In the genomic region with DNA sequence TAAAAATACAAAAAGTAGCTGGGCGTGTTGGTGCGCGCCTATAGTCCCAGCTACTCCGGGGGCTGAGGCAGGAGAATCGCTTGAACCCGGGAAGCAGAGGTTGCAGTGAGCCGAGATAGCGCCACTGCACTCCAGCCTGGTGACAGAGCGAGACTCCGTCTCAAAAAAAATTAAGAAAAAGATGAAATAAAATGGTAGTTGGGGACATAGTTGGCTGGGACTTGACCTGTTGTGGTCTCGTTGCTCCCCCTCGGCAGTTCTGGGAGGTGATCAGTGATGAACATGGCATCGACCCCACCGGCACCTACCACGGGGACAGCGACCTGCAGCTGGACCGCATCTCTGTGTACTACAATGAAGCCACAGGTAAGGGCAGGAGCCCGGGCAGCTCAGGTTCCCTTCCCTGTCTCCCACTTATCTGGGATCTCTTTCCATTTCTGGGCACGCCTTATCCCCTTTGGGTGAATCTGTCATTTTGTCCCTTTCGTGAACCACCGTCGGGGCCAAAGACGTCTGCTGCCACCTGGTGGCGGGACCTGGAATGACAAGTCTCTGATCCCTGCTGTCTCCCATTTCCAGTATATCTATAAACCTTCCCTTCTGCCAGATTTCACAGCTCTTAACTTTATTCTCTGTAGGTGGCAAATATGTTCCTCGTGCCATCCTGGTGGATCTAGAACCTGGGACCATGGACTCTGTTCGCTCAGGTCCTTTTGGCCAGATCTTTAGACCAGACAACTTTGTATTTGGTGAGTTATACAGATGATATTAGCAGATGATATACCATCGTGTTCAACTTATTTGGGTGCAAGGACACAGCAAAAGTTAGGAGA, we compare ENCODE assay signal across 1 cellular context.
A peak's percentile ranks its signal among the peaks of the same experiment; 100 is the strongest.
TF ChIP-seq lines count a peak whose summit lies in the region.

No MANE protein-coding gene starts in this region.

TF ChIP-seq in K562, 482 proteins besides CTCF, POLR2A, EP300 and RAD21 (continued from another document and continues in another):
- TF ChIP-seq, protein P1, sequence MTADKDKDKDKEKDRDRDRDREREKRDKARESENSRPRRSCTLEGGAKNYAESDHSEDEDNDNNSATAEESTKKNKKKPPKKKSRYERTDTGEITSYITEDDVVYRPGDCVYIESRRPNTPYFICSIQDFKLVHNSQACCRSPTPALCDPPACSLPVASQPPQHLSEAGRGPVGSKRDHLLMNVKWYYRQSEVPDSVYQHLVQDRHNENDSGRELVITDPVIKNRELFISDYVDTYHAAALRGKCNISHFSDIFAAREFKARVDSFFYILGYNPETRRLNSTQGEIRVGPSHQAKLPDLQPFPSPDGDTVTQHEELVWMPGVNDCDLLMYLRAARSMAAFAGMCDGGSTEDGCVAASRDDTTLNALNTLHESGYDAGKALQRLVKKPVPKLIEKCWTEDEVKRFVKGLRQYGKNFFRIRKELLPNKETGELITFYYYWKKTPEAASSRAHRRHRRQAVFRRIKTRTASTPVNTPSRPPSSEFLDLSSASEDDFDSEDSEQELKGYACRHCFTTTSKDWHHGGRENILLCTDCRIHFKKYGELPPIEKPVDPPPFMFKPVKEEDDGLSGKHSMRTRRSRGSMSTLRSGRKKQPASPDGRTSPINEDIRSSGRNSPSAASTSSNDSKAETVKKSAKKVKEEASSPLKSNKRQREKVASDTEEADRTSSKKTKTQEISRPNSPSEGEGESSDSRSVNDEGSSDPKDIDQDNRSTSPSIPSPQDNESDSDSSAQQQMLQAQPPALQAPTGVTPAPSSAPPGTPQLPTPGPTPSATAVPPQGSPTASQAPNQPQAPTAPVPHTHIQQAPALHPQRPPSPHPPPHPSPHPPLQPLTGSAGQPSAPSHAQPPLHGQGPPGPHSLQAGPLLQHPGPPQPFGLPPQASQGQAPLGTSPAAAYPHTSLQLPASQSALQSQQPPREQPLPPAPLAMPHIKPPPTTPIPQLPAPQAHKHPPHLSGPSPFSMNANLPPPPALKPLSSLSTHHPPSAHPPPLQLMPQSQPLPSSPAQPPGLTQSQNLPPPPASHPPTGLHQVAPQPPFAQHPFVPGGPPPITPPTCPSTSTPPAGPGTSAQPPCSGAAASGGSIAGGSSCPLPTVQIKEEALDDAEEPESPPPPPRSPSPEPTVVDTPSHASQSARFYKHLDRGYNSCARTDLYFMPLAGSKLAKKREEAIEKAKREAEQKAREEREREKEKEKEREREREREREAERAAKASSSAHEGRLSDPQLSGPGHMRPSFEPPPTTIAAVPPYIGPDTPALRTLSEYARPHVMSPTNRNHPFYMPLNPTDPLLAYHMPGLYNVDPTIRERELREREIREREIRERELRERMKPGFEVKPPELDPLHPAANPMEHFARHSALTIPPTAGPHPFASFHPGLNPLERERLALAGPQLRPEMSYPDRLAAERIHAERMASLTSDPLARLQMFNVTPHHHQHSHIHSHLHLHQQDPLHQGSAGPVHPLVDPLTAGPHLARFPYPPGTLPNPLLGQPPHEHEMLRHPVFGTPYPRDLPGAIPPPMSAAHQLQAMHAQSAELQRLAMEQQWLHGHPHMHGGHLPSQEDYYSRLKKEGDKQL (CRISPR knock-in tag; IDR thresholded peaks at IDR 0.05; ENCODE audit: borderline replicate concordance): no peak
- TF ChIP-seq PRPF4 (IDR thresholded peaks at IDR 0.05; ENCODE audit: insufficient read depth, low read depth, low read length, poor library complexity, severe bottlenecking) (no peak), SIRT6 (IDR thresholded peaks at IDR 0.05; ENCODE audit: low read depth, low read length) (no peak), MEF2D (tag; conservative IDR thresholded peaks at IDR 0.05; ENCODE audit: low read depth) (0 out of 2 replicates have a peak, but pooled peaks have one; percentile 31), KAT7 (CRISPR knock-in tag; IDR thresholded peaks at IDR 0.05; ENCODE audit: borderline replicate concordance) (peak; percentile 93; the same call in 1 of the 2 replicates), THRAP3 (IDR thresholded peaks at IDR 0.05; ENCODE audit: borderline replicate concordance) (peak; percentile 87; the same call in 1 of the 2 replicates), STAT5A (IDR thresholded peaks at IDR 0.05; ENCODE audit: borderline replicate concordance, low read length) (no peak), POLR3A (IDR thresholded peaks at IDR 0.05; ENCODE audit: borderline replicate concordance, extremely low read depth, insufficient read depth, insufficient read length) (no peak), NELFE (IDR thresholded peaks at IDR 0.05; ENCODE audit: insufficient read depth, insufficient read length) (no peak), PHB (CRISPR knock-in tag; IDR thresholded peaks at IDR 0.05) (no peak), SNIP1 (IDR thresholded peaks at IDR 0.05; ENCODE audit: low read depth) (no peak), BDP1 (IDR thresholded peaks at IDR 0.05; ENCODE audit: insufficient read depth, insufficient read length) (no peak), ZFPM2 (CRISPR knock-in tag; IDR thresholded peaks at IDR 0.05) (no peak), ETV5 (CRISPR knock-in tag; IDR thresholded peaks at IDR 0.05; ENCODE audit: low read depth) (peak; percentile 35; the same call in 1 of the 2 replicates), ZNF324 (CRISPR knock-in tag; IDR thresholded peaks at IDR 0.05) (no peak), ZNF133 (CRISPR knock-in tag; IDR thresholded peaks at IDR 0.05) (no peak), ZNF695 (CRISPR knock-in tag; IDR thresholded peaks at IDR 0.05) (peak; percentile 7; the same call in 1 of the 2 replicates), HDAC2 (IDR thresholded peaks at IDR 0.05) (peak; percentile 68; the same call in 1 of the 2 replicates), CEBPG (CRISPR knock-in tag; IDR thresholded peaks at IDR 0.05) (no peak), CEBPG (tag; conservative IDR thresholded peaks at IDR 0.05 in 1 of 2, IDR thresholded peaks at IDR 0.05 in 1 of 2) (no peak), IFI16 (CRISPR knock-in tag; IDR thresholded peaks at IDR 0.05) (no peak), U2AF2 (optimal IDR thresholded peaks at IDR 0.05; ENCODE audit: low read depth, low read length) (no peak), ZNF431 (CRISPR knock-in tag; IDR thresholded peaks at IDR 0.05) (no peak; the same call in 1 of the 2 replicates), MYNN (IDR thresholded peaks at IDR 0.05) (peak; percentile 64), MYNN (CRISPR knock-in tag; IDR thresholded peaks at IDR 0.05) (no peak), HLTF (IDR thresholded peaks at IDR 0.05) (0 out of 2 replicates have a peak, but pooled peaks have one; percentile 62), MTA1 (IDR thresholded peaks at IDR 0.05; ENCODE audit: borderline replicate concordance) (peak; percentile 54; the same call in 1 of the 2 replicates), EP400 (IDR thresholded peaks at IDR 0.05) (peak; percentile 32; the same call in 1 of the 2 replicates), KLF16 (IDR thresholded peaks at IDR 0.05) (0 out of 2 replicates have a peak, but pooled peaks have one; percentile 49), MAFG (tag; conservative IDR thresholded peaks at IDR 0.05) (no peak), RFX7 (CRISPR knock-in tag; IDR thresholded peaks at IDR 0.05) (0 out of 2 replicates have a peak, but pooled peaks have one; percentile 30), MBD2 (IDR thresholded peaks at IDR 0.05; ENCODE audit: borderline replicate concordance, low read depth) (no peak; the same call in 1 of the 2 replicates), NR4A1 (CRISPR knock-in tag; IDR thresholded peaks at IDR 0.05) (no peak), NR4A1 (tag; IDR thresholded peaks at IDR 0.05) (no peak), HNRNPUL1 (IDR thresholded peaks at IDR 0.05; ENCODE audit: low read length) (no peak), CHD1 (IDR thresholded peaks at IDR 0.05; ENCODE audit: low read length) (peak; percentile 76), SREBF2 (CRISPR knock-in tag; IDR thresholded peaks at IDR 0.05) (peak; percentile 49; the same call in 1 of the 2 replicates), E2F3 (CRISPR knock-in tag; IDR thresholded peaks at IDR 0.05) (no peak), NR2C1 (IDR thresholded peaks at IDR 0.05) (peak; percentile 46; the same call in 1 of the 2 replicates), NR2C1 (tag; IDR thresholded peaks at IDR 0.05) (no peak), ILK (tag; IDR thresholded peaks at IDR 0.05; ENCODE audit: borderline replicate concordance, low read depth) (no peak), MTA3 (IDR thresholded peaks at IDR 0.05; ENCODE audit: borderline replicate concordance) (peak; percentile 70; the same call in 1 of the 2 replicates), ZNF77 (CRISPR knock-in tag; IDR thresholded peaks at IDR 0.05) (no peak), RAD51 (IDR thresholded peaks at IDR 0.05; ENCODE audit: borderline replicate concordance, low read depth) (no peak), TRIM28 (IDR thresholded peaks at IDR 0.05) (0 out of 2 replicates have a peak, but pooled peaks have one; percentile 43)
- TF ChIP-seq, protein P2, sequence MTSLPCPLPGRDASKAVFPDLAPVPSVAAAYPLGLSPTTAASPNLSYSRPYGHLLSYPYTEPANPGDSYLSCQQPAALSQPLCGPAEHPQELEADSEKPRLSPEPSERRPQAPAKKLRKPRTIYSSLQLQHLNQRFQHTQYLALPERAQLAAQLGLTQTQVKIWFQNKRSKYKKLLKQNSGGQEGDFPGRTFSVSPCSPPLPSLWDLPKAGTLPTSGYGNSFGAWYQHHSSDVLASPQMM (CRISPR knock-in tag; IDR thresholded peaks at IDR 0.05): no peak
- TF ChIP-seq, protein P3, sequence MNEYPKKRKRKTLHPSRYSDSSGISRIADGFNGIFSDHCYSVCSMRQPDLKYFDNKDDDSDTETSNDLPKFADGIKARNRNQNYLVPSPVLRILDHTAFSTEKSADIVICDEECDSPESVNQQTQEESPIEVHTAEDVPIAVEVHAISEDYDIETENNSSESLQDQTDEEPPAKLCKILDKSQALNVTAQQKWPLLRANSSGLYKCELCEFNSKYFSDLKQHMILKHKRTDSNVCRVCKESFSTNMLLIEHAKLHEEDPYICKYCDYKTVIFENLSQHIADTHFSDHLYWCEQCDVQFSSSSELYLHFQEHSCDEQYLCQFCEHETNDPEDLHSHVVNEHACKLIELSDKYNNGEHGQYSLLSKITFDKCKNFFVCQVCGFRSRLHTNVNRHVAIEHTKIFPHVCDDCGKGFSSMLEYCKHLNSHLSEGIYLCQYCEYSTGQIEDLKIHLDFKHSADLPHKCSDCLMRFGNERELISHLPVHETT (CRISPR knock-in tag; conservative IDR thresholded peaks at IDR 0.05 in 1 of 2, IDR thresholded peaks at IDR 0.05 in 1 of 2): peak in 1 of 2 experiments; percentile 40; a peak in 1 of 4 replicates
- TF ChIP-seq, protein P4, sequence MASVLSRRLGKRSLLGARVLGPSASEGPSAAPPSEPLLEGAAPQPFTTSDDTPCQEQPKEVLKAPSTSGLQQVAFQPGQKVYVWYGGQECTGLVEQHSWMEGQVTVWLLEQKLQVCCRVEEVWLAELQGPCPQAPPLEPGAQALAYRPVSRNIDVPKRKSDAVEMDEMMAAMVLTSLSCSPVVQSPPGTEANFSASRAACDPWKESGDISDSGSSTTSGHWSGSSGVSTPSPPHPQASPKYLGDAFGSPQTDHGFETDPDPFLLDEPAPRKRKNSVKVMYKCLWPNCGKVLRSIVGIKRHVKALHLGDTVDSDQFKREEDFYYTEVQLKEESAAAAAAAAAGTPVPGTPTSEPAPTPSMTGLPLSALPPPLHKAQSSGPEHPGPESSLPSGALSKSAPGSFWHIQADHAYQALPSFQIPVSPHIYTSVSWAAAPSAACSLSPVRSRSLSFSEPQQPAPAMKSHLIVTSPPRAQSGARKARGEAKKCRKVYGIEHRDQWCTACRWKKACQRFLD (CRISPR knock-in tag; IDR thresholded peaks at IDR 0.05): peak; percentile 54; the same call in 1 of the 2 replicates
- TF ChIP-seq, protein P5, sequence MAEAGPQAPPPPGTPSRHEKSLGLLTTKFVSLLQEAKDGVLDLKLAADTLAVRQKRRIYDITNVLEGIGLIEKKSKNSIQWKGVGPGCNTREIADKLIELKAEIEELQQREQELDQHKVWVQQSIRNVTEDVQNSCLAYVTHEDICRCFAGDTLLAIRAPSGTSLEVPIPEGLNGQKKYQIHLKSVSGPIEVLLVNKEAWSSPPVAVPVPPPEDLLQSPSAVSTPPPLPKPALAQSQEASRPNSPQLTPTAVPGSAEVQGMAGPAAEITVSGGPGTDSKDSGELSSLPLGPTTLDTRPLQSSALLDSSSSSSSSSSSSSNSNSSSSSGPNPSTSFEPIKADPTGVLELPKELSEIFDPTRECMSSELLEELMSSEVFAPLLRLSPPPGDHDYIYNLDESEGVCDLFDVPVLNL (CRISPR knock-in tag; IDR thresholded peaks at IDR 0.05; ENCODE audit: low read depth): no peak
- TF ChIP-seq, protein P6, sequence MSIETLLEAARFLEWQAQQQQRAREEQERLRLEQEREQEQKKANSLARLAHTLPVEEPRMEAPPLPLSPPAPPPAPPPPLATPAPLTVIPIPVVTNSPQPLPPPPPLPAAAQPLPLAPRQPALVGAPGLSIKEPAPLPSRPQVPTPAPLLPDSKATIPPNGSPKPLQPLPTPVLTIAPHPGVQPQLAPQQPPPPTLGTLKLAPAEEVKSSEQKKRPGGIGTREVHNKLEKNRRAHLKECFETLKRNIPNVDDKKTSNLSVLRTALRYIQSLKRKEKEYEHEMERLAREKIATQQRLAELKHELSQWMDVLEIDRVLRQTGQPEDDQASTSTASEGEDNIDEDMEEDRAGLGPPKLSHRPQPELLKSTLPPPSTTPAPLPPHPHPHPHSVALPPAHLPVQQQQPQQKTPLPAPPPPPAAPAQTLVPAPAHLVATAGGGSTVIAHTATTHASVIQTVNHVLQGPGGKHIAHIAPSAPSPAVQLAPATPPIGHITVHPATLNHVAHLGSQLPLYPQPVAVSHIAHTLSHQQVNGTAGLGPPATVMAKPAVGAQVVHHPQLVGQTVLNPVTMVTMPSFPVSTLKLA (conservative IDR thresholded peaks at IDR 0.05): peak; percentile 69 to 79
- TF ChIP-seq, protein P7, sequence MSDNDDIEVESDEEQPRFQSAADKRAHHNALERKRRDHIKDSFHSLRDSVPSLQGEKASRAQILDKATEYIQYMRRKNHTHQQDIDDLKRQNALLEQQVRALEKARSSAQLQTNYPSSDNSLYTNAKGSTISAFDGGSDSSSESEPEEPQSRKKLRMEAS (CRISPR knock-in tag; IDR thresholded peaks at IDR 0.05): peak; percentile 39; the same call in 1 of the 2 replicates
- TF ChIP-seq, protein P8, sequence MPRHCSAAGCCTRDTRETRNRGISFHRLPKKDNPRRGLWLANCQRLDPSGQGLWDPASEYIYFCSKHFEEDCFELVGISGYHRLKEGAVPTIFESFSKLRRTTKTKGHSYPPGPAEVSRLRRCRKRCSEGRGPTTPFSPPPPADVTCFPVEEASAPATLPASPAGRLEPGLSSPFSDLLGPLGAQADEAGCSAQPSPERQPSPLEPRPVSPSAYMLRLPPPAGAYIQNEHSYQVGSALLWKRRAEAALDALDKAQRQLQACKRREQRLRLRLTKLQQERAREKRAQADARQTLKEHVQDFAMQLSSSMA (CRISPR knock-in tag; IDR thresholded peaks at IDR 0.05): no peak
- TF ChIP-seq, protein P9, sequence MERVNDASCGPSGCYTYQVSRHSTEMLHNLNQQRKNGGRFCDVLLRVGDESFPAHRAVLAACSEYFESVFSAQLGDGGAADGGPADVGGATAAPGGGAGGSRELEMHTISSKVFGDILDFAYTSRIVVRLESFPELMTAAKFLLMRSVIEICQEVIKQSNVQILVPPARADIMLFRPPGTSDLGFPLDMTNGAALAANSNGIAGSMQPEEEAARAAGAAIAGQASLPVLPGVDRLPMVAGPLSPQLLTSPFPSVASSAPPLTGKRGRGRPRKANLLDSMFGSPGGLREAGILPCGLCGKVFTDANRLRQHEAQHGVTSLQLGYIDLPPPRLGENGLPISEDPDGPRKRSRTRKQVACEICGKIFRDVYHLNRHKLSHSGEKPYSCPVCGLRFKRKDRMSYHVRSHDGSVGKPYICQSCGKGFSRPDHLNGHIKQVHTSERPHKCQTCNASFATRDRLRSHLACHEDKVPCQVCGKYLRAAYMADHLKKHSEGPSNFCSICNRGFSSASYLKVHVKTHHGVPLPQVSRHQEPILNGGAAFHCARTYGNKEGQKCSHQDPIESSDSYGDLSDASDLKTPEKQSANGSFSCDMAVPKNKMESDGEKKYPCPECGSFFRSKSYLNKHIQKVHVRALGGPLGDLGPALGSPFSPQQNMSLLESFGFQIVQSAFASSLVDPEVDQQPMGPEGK (CRISPR knock-in tag; IDR thresholded peaks at IDR 0.05; ENCODE audit: borderline replicate concordance): no peak
